In genomic region chrX:29082558-29082957, GRCh38 we compare ENCODE assay signal across 24 cellular contexts.
"Had no signal": no experiment of that assay in that cellular context is flagged by ENCODE, and none has a peak within 500 bp of the region (broad histone marks: within the 10 kb centered on the region; RNA-seq: fewer than 3 reads in every experiment).

No MANE protein-coding gene starts in this region.

- H3K36me3 ChIP-seq: cardiac muscle cell, left lung, transverse colon had no signal

- H3K4me1 Mint-ChIP-seq: activated naive CD8-positive, alpha-beta T cell treated with anti-CD3 and anti-CD28 coated beads, Interleukin-2, amount 50 U/mL, for 24 hours; natural killer cell; stimulated activated memory B cell treated with anti-CD40 and anti-IgM and Interleukin-4, amounts not matched to agents 10 μg/mL and 1 μg/mL and 100 μg/mL, for 72 hours had no signal

- H3K4me3 ChIP-seq: body of pancreas, cardiac muscle cell, hepatocyte, left lung, lung, transverse colon had no signal

- DNase-seq: activated CD4-positive, alpha-beta T cell treated with anti-CD3 and anti-CD28 coated beads for 1 hour; activated CD4-positive, alpha-beta T cell treated with anti-CD3 and anti-CD28 coated beads, Interleukin-2, amount 50 U/mL, for 1 hour; activated CD8-positive, alpha-beta T cell treated with anti-CD3 and anti-CD28 coated beads, Interleukin-2, amount 10 ng/mL, durations not matched to agents 7 days and 5 days; activated gamma-delta T cell; activated naive CD4-positive, alpha-beta T cell treated with anti-CD3 and anti-CD28 coated beads, Interleukin-2, amount 50 U/mL, for 16 hours; activated naive CD8-positive, alpha-beta T cell treated with anti-CD3 and anti-CD28 coated beads, Interleukin-2, amount 50 U/mL, for 24 hours; anterior cingulate cortex; body of pancreas; foreskin fibroblast; glutamatergic neuron; kidney glomerular epithelial cell; left lung; natural killer cell; small intestine; stimulated activated CD4-positive, alpha-beta T cell treated with anti-CD3 and anti-CD28 coated beads, Interleukin-2, amount 100 ng/mL, for 24 hours; transverse colon had no signal

- H3K9me3 Mint-ChIP-seq: stimulated activated memory B cell treated with anti-CD40 and anti-IgM and Interleukin-4, amounts not matched to agents 10 μg/mL and 1 μg/mL and 100 μg/mL, for 72 hours had no signal

- H2AFZ ChIP-seq: hepatocyte had no signal

- H3K79me2 ChIP-seq: hepatocyte had no signal

- H3K27ac Mint-ChIP-seq: activated CD8-positive, alpha-beta T cell treated with anti-CD3 and anti-CD28 coated beads, Interleukin-2, amount 10 ng/mL, durations not matched to agents 7 days and 5 days; activated naive CD8-positive, alpha-beta T cell treated with anti-CD3 and anti-CD28 coated beads, Interleukin-2, amount 50 U/mL, for 24 hours; activated T-helper 1 cell treated with anti-CD3 and anti-CD28 coated beads, Interleukin-12 subunit alpha, Interleukin-12 subunit beta, Interleukin-2, Interleukin-4 antibody, amounts not matched to agents 30 ng/mL and 10 ng/mL and 1 ng/mL, durations not matched to agents 14 hours and 24 hours and 36 hours; natural killer cell; stimulated activated memory B cell treated with anti-CD40 and anti-IgM and Interleukin-4, amounts not matched to agents 10 μg/mL and 1 μg/mL and 100 μg/mL, for 72 hours had no signal

- H3K4me3 Mint-ChIP-seq: activated CD8-positive, alpha-beta T cell treated with anti-CD3 and anti-CD28 coated beads, Interleukin-2, amount 10 ng/mL, durations not matched to agents 7 days and 5 days; activated naive CD8-positive, alpha-beta T cell treated with anti-CD3 and anti-CD28 coated beads, Interleukin-2, amount 50 U/mL, for 24 hours; activated T-helper 1 cell treated with anti-CD3 and anti-CD28 coated beads, Interleukin-12 subunit alpha, Interleukin-12 subunit beta, Interleukin-2, Interleukin-4 antibody, amounts not matched to agents 30 ng/mL and 10 ng/mL and 1 ng/mL, durations not matched to agents 14 hours and 24 hours and 36 hours; natural killer cell; stimulated activated memory B cell treated with anti-CD40 and anti-IgM and Interleukin-4, amounts not matched to agents 10 μg/mL and 1 μg/mL and 100 μg/mL, for 72 hours had no signal

- H3K4me1 ChIP-seq: body of pancreas, left lung, transverse colon had no signal

- H3K27me3 Mint-ChIP-seq: activated naive CD8-positive, alpha-beta T cell treated with anti-CD3 and anti-CD28 coated beads, Interleukin-2, amount 50 U/mL, for 24 hours; stimulated activated memory B cell treated with anti-CD40 and anti-IgM and Interleukin-4, amounts not matched to agents 10 μg/mL and 1 μg/mL and 100 μg/mL, for 72 hours had no signal

- H3K9me3 ChIP-seq: body of pancreas, left lung, transverse colon had no signal

- FAIRE-seq: small intestine, urothelium cell line had no signal

- H3K27ac ChIP-seq: body of pancreas, cardiac muscle cell, epithelial cell of prostate, hepatocyte, left lung, transverse colon had no signal

- ATAC-seq: activated CD8-positive, alpha-beta T cell treated with anti-CD3 and anti-CD28 coated beads, Interleukin-2, amount 10 ng/mL, durations not matched to agents 7 days and 5 days; activated naive CD8-positive, alpha-beta T cell treated with anti-CD3 and anti-CD28 coated beads, Interleukin-2, amount 50 U/mL, for 24 hours; body of pancreas; left lung; natural killer cell; sciatic nerve; stimulated activated memory B cell treated with anti-CD40 and anti-IgM and Interleukin-4, amounts not matched to agents 10 μg/mL and 1 μg/mL and 100 μg/mL, for 72 hours had no signal

- H3K27me3 ChIP-seq: body of pancreas, cardiac muscle cell, hepatocyte, left lung, transverse colon had no signal

- H3K4me2 ChIP-seq: hepatocyte had no signal
